In the genomic region with DNA sequence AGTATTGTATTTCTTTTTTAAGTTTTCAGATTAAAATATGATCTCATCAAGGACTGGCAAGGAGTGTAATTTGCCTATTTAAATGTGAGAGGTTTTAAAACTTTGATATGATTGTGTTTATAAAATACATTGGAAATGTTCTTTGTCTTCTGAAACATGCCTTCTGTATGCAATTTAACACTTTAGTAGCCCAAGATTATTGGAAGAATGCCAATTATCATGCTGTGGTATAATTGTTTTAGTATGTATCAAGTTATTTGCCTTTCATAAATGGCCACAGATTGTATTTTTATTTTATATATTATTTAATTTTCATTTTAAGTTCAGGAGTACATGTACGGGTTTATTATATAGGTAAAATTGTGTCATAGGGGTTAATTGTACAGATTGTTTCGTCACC, we compare ENCODE assay signal across 23 cellular contexts.
"Had no signal": no experiment of that assay in that cellular context is flagged by ENCODE, and none has a peak within 500 bp of the region (broad histone marks: within the 10 kb centered on the region; RNA-seq: fewer than 3 reads in every experiment).

No MANE protein-coding gene starts in this region.

- H3K9me3 ChIP-seq: lower lobe of right lung, prostate gland, right atrium auricular region, suprapubic skin, vagina had no signal

- H3K4me1 ChIP-seq: lower lobe of right lung, prostate gland, right atrium auricular region, suprapubic skin, vagina had no signal

- H3K27ac ChIP-seq: dorsolateral prefrontal cortex, lower lobe of right lung, prostate gland, right atrium auricular region, suprapubic skin, vagina had no signal

- H3K27me3 ChIP-seq: dorsolateral prefrontal cortex, right atrium auricular region, suprapubic skin, vagina had no signal

- DNase-seq: dorsolateral prefrontal cortex; effector CD4-positive, alpha-beta T cell; hypothalamus; immature natural killer cell; islet precursor cell; kidney glomerular epithelial cell; left ventricle myocardium superior; lower lobe of right lung; naive thymus-derived CD8-positive, alpha-beta T cell; nephron progenitor cell; nucleus accumbens; stimulated activated CD4-positive, alpha-beta T cell treated with anti-CD3 and anti-CD28 coated beads, Interleukin-12 subunit alpha, Interleukin-12 subunit beta, amount 100 ng/mL, for 4 hours; stimulated activated CD4-positive, alpha-beta T cell treated with anti-CD3 and anti-CD28 coated beads, Interleukin-1b, Interleukin-23, amount 100 ng/mL, for 48 hours; stimulated activated CD4-positive, alpha-beta T cell treated with anti-CD3 and anti-CD28 coated beads, Interleukin-4, amount 100 ng/mL, for 1 hour; stimulated activated CD8-positive, alpha-beta memory T cell treated with anti-CD3 and anti-CD28 coated beads, Interleukin-4, amount 100 ng/mL, for 48 hours; stimulated activated naive CD4-positive, alpha-beta T cell; stimulated activated naive CD8-positive, alpha-beta T cell treated with anti-CD3 and anti-CD28 coated beads, Interleukin-15, amount 100 ng/mL, for 72 hours; trophoblast cell had no signal

- H3K36me3 ChIP-seq: prostate gland, right atrium auricular region, vagina had no signal

- H3K4me3 ChIP-seq: dorsolateral prefrontal cortex, lower lobe of right lung, prostate gland, right atrium auricular region, smooth muscle cell, suprapubic skin, vagina had no signal
